16 cellular contexts compared by ENCODE assay signal in genomic region chr14:101721111-101721510, GRCh38. TPM values are rescaled to one million over a fixed set of nuclear protein-coding genes. Genes with fewer than 3 reads are reported as not detected.
DNase-seq lines count a peak whose midpoint lies in the region; ATAC-seq and TF ChIP-seq lines count a peak whose summit lies in the region.
"Had no signal": no experiment of that assay in that cellular context is flagged by ENCODE, and none has a peak within 500 bp of the region (broad histone marks: within the 10 kb centered on the region; RNA-seq: fewer than 3 reads in every experiment).

No MANE protein-coding gene starts in this region.

- H3K27ac ChIP-seq in Peyer's patch = peak overlapping the region; percentile 62 to 78 (median 70)
- peak overlapping the region; percentile 78 for H3K27ac ChIP-seq in epithelial cell of prostate
- peak overlapping the region in 4 of 5 donors; percentile 60 to 84 (median 62) for H3K27ac ChIP-seq in stomach
- H3K27ac ChIP-seq: A549, parathyroid adenoma had no signal

- no peak for ATAC-seq in activated CD8-positive, alpha-beta T cell treated with anti-CD3 and anti-CD28 coated beads for 36 hours
- no peak for ATAC-seq in activated CD8-positive, alpha-beta T cell treated with anti-CD3 and anti-CD28 coated beads, Interleukin-2, amount 10 ng/mL, durations not matched to agents 7 days and 5 days
- ATAC-seq in GM21390 (IDR thresholded peaks at IDR 0.05; ENCODE audit: unreplicated experiment) (no peak), HG03378 (IDR thresholded peaks at IDR 0.05; ENCODE audit: unreplicated experiment) (no peak)

- TF ChIP-seq CTCF in activated CD8-positive, alpha-beta T cell treated with anti-CD3 and anti-CD28 coated beads for 36 hours (IDR thresholded peaks at IDR 0.05) = no peak
- TF ChIP-seq CTCF in Peyer's patch (IDR thresholded peaks at IDR 0.05) (no peak), stomach (IDR thresholded peaks at IDR 0.05) (no peak)

- 70 to 86% (median 79%) methylated on average over 5 of the region's 5 CpGs for WGBS in stomach, 5 donors

- no peak for TF ChIP-seq EP300 in stomach (IDR thresholded peaks at IDR 0.05)

- no peaks in the 10 kb centered on the region for H3K36me3 ChIP-seq in Peyer's patch
- H3K36me3 ChIP-seq in stomach = no peaks in the 10 kb centered on the region

- POLR2A ChIA-PET in activated CD8-positive, alpha-beta T cell treated with anti-CD3 and anti-CD28 coated beads for 36 hours (lab: Charles Lee) = interaction anchor here (1.3 to 2.8 kb wide), 5 partner anchors 10 to 158 kb away, joined by 3 to 19 read pairs (median 5); no protein-coding TSS in a partner anchor
- POLR2A ChIA-PET in activated CD8-positive, alpha-beta T cell treated with anti-CD3 and anti-CD28 coated beads, Interleukin-2, amount 10 ng/mL, durations not matched to agents 7 days and 5 days (lab: Charles Lee) = interaction anchor here (0.6 to 2.7 kb wide), 8 partner anchors 10 to 96 kb away, joined by 3 to 14 read pairs (median 5); no protein-coding TSS in a partner anchor

- H3K4me1 Mint-ChIP-seq in activated CD8-positive, alpha-beta T cell treated with anti-CD3 and anti-CD28 coated beads for 36 hours (ENCODE audit: low read depth) = peaks cover 30% of the 10 kb centered on the region
- peaks cover 35% of the 10 kb centered on the region for H3K4me1 Mint-ChIP-seq in activated CD8-positive, alpha-beta T cell treated with anti-CD3 and anti-CD28 coated beads, Interleukin-2, amount 10 ng/mL, durations not matched to agents 7 days and 5 days (ENCODE audit: low read depth)

- H3K4me1 ChIP-seq in Peyer's patch (peaks cover 0 to 10% (median 1%) of the 10 kb centered on the region in 4 donors), stomach (no peaks in the 10 kb centered on the region)
- H3K4me1 ChIP-seq: A549, parathyroid adenoma had no signal

- H3K9me3 Mint-ChIP-seq in activated CD8-positive, alpha-beta T cell treated with anti-CD3 and anti-CD28 coated beads for 36 hours = no peaks in the 10 kb centered on the region
- H3K9me3 Mint-ChIP-seq in activated CD8-positive, alpha-beta T cell treated with anti-CD3 and anti-CD28 coated beads, Interleukin-2, amount 10 ng/mL, durations not matched to agents 7 days and 5 days (ENCODE audit: insufficient read depth) = no peaks in the 10 kb centered on the region
- H3K9me3 Mint-ChIP-seq: stimulated activated naive CD8-positive, alpha-beta T cell treated with anti-CD3 and anti-CD28 coated beads, Interleukin-15, amount 100 ng/mL, for 72 hours had no signal

- H3K27me3 ChIP-seq in Peyer's patch = no peaks in the 10 kb centered on the region
- no peaks in the 10 kb centered on the region for H3K27me3 ChIP-seq in stomach

- H3K9me3 ChIP-seq in Peyer's patch (no peaks in the 10 kb centered on the region), stomach (no peaks in the 10 kb centered on the region)
- H3K9me3 ChIP-seq: A549 had no signal

- no peaks in the 10 kb centered on the region for H3K36me3 Mint-ChIP-seq in activated CD8-positive, alpha-beta T cell treated with anti-CD3 and anti-CD28 coated beads for 36 hours (ENCODE audit: low read depth)
- no peaks in the 10 kb centered on the region for H3K36me3 Mint-ChIP-seq in activated CD8-positive, alpha-beta T cell treated with anti-CD3 and anti-CD28 coated beads, Interleukin-2, amount 10 ng/mL, durations not matched to agents 7 days and 5 days (ENCODE audit: low read depth)

- no peak overlapping the region for H3K4me3 Mint-ChIP-seq in activated CD8-positive, alpha-beta T cell treated with anti-CD3 and anti-CD28 coated beads for 36 hours
- no peak overlapping the region for H3K4me3 Mint-ChIP-seq in activated CD8-positive, alpha-beta T cell treated with anti-CD3 and anti-CD28 coated beads, Interleukin-2, amount 10 ng/mL, durations not matched to agents 7 days and 5 days

- intact Hi-C loops in activated CD8-positive, alpha-beta T cell treated with anti-CD3 and anti-CD28 coated beads for 36 hours (cut with micrococcal nuclease) = no loop called here
- intact Hi-C loops in stomach (cut with DNase I; ENCODE audit: low total_unique reads) = no loop called here

- CTCF ChIA-PET in activated CD8-positive, alpha-beta T cell treated with anti-CD3 and anti-CD28 coated beads for 36 hours (lab: Charles Lee) = interaction anchor here (0.8 to 1.9 kb wide), 7 partner anchors 11 to 71 kb away, joined by 3 to 16 read pairs (median 5); no protein-coding TSS in a partner anchor
- CTCF ChIA-PET in activated CD8-positive, alpha-beta T cell treated with anti-CD3 and anti-CD28 coated beads, Interleukin-2, amount 10 ng/mL, durations not matched to agents 7 days and 5 days (lab: Charles Lee) = interaction anchor here (1.3 to 2.4 kb wide), 3 partner anchors 10 to 49 kb away, joined by 3 to 19 read pairs (median 8); no protein-coding TSS in a partner anchor

- H3K27me3 Mint-ChIP-seq in activated CD8-positive, alpha-beta T cell treated with anti-CD3 and anti-CD28 coated beads for 36 hours = no peaks in the 10 kb centered on the region
- H3K27me3 Mint-ChIP-seq in activated CD8-positive, alpha-beta T cell treated with anti-CD3 and anti-CD28 coated beads, Interleukin-2, amount 10 ng/mL, durations not matched to agents 7 days and 5 days (ENCODE audit: low read depth) = peaks cover 2% of the 10 kb centered on the region
- H3K27me3 Mint-ChIP-seq: stimulated activated naive CD8-positive, alpha-beta T cell treated with anti-CD3 and anti-CD28 coated beads, Interleukin-15, amount 100 ng/mL, for 72 hours had no signal

- H3K27ac Mint-ChIP-seq in activated CD8-positive, alpha-beta T cell treated with anti-CD3 and anti-CD28 coated beads for 36 hours = peak overlapping the region; percentile 95
- no peak overlapping the region for H3K27ac Mint-ChIP-seq in activated CD8-positive, alpha-beta T cell treated with anti-CD3 and anti-CD28 coated beads, Interleukin-2, amount 10 ng/mL, durations not matched to agents 7 days and 5 days
- H3K27ac Mint-ChIP-seq: WTC11 had no signal

- H3K4me3 ChIP-seq in Peyer's patch = no peak overlapping the region
- no peak overlapping the region for H3K4me3 ChIP-seq in stomach
- H3K4me3 ChIP-seq: A549, PC-9 had no signal

- no peak for TF ChIP-seq POLR2A in Peyer's patch (IDR thresholded peaks at IDR 0.05)
- TF ChIP-seq POLR2A in stomach (IDR thresholded peaks at IDR 0.05) = no peak

- no peak for DNase-seq in activated CD8-positive, alpha-beta T cell treated with anti-CD3 and anti-CD28 coated beads for 36 hours
- DNase-seq in activated CD8-positive, alpha-beta T cell treated with anti-CD3 and anti-CD28 coated beads, Interleukin-2, amount 10 ng/mL, durations not matched to agents 7 days and 5 days = no peak
- DNase-seq in Peyer's patch (peak in 1 of 3 donors; percentile 8), epithelial cell of prostate (ENCODE audit: low read depth, low spot score) (no peak), stomach (no peak), NK-92 (lab: John Stamatoyannopoulos, UW; ENCODE audit: unreplicated experiment) (no peak)
- DNase-seq: midbrain, NCI-H187 treated with DMSO at 0.1 percent for 48 hours, NCI-H524 had no signal

RNA-seq across cellular contexts. Expression of gene PPP2R5C, which starts 40.4 kb away (rescaled TPM):
- 100 to 1,000 TPM; 238 to 242 TPM for total RNA-seq in activated CD8-positive, alpha-beta T cell treated with anti-CD3 and anti-CD28 coated beads for 36 hours
- total RNA-seq in activated CD8-positive, alpha-beta T cell treated with anti-CD3 and anti-CD28 coated beads, Interleukin-2, amount 10 ng/mL, durations not matched to agents 7 days and 5 days = 100 to 1,000 TPM; 218 to 223 TPM
- 100 to 1,000 TPM in 1 of 4 donors, 10 to 100 TPM in 3; 87.6 to 137 (median 91.9) TPM for total RNA-seq in Peyer's patch
- 100 to 1,000 TPM in 2 of 5 donors, 10 to 100 TPM in 3; 19.7 to 175 (median 98.0) TPM for total RNA-seq in stomach
- 10 to 100 TPM; 56.6 to 85.2 (median 80.4) TPM for polyA plus RNA-seq in stomach
